In genomic region chr3:125048282-125048681, GRCh38 we compare ENCODE assay signal across 25 cellular contexts. TPM values are rescaled to one million over a fixed set of nuclear protein-coding genes. Genes with fewer than 3 reads are reported as not detected.
DNase-seq lines count a peak whose midpoint lies in the region; ATAC-seq and TF ChIP-seq lines count a peak whose summit lies in the region.
"Had no signal": no experiment of that assay in that cellular context is flagged by ENCODE, and none has a peak within 500 bp of the region (broad histone marks: within the 10 kb centered on the region; RNA-seq: fewer than 3 reads in every experiment).

No MANE protein-coding gene starts in this region.

- in situ Hi-C loops in mammary epithelial cell (cut with MboI; ENCODE audit: low sequenced_read_pairs in 2 of 2): no loop called here

- no peaks in the 10 kb centered on the region for H3K27me3 Mint-ChIP-seq in activated CD8-positive, alpha-beta T cell treated with anti-CD3 and anti-CD28 coated beads, Interleukin-2, amount 10 ng/mL, durations not matched to agents 7 days and 5 days (ENCODE audit: low read depth)
- H3K27me3 Mint-ChIP-seq in activated CD8-positive, alpha-beta T cell treated with anti-CD3 and anti-CD28 coated beads for 36 hours: no peaks in the 10 kb centered on the region
- H3K27me3 Mint-ChIP-seq: activated naive CD8-positive, alpha-beta T cell treated with anti-CD3 and anti-CD28 coated beads, Interleukin-2, amount 10 ng/mL, durations not matched to agents 7 days and 5 days; CD8-positive, alpha-beta memory T cell; naive thymus-derived CD8-positive, alpha-beta T cell; stimulated activated naive CD8-positive, alpha-beta T cell treated with anti-CD3 and anti-CD28 coated beads, Interleukin-15, Interleukin-2, amounts not matched to agents 100 ng/mL and 50 ng/mL, for 24 hours had no signal

- H3K4me2 ChIP-seq in mammary epithelial cell (ENCODE audit: insufficient read depth, low read depth, low read length): peak overlapping the region; percentile 28

- no peaks in the 10 kb centered on the region for H3K9me3 Mint-ChIP-seq in activated CD8-positive, alpha-beta T cell treated with anti-CD3 and anti-CD28 coated beads, Interleukin-2, amount 10 ng/mL, durations not matched to agents 7 days and 5 days (ENCODE audit: insufficient read depth)
- no peaks in the 10 kb centered on the region for H3K9me3 Mint-ChIP-seq in activated CD8-positive, alpha-beta T cell treated with anti-CD3 and anti-CD28 coated beads for 36 hours
- H3K9me3 Mint-ChIP-seq in stimulated activated effector memory CD8-positive, alpha-beta T cell treated with anti-CD3 and anti-CD28 coated beads, Interleukin-12 subunit alpha, Interleukin-12 subunit beta, amount 100 ng/mL, for 72 hours: no peaks in the 10 kb centered on the region
- H3K9me3 Mint-ChIP-seq: activated naive CD8-positive, alpha-beta T cell treated with anti-CD3 and anti-CD28 coated beads, Interleukin-2, amount 10 ng/mL, durations not matched to agents 7 days and 5 days; CD8-positive, alpha-beta memory T cell; naive thymus-derived CD8-positive, alpha-beta T cell; stimulated activated naive CD8-positive, alpha-beta T cell treated with anti-CD3 and anti-CD28 coated beads, Interleukin-15, Interleukin-2, amounts not matched to agents 100 ng/mL and 50 ng/mL, for 24 hours; WTC11 had no signal

- peak overlapping the region; percentile 13 for H3K27ac Mint-ChIP-seq in activated CD8-positive, alpha-beta T cell treated with anti-CD3 and anti-CD28 coated beads, Interleukin-2, amount 10 ng/mL, durations not matched to agents 7 days and 5 days
- no peak overlapping the region for H3K27ac Mint-ChIP-seq in activated CD8-positive, alpha-beta T cell treated with anti-CD3 and anti-CD28 coated beads for 36 hours
- H3K27ac Mint-ChIP-seq in stimulated activated effector memory CD8-positive, alpha-beta T cell treated with anti-CD3 and anti-CD28 coated beads, Interleukin-12 subunit alpha, Interleukin-12 subunit beta, amount 100 ng/mL, for 72 hours: peak overlapping the region; percentile 41
- H3K27ac Mint-ChIP-seq: stimulated activated naive CD8-positive, alpha-beta T cell treated with anti-CD3 and anti-CD28 coated beads, Interleukin-15, Interleukin-2, amounts not matched to agents 100 ng/mL and 50 ng/mL, for 24 hours; WTC11 had no signal

- H3K9me3 ChIP-seq in mammary epithelial cell (replicated peaks; ENCODE audit: insufficient read depth, low read length): no peaks in the 10 kb centered on the region
- H3K9me3 ChIP-seq in right cardiac atrium (ENCODE audit: control insufficient read depth, low read length): no peaks in the 10 kb centered on the region
- H3K9me3 ChIP-seq: pancreas, thyroid gland had no signal

- H3K4me3 ChIP-seq in mammary epithelial cell (replicated peaks in 1 of 3; ENCODE audit: insufficient read depth in 1 of 3, low read depth in 2 of 3, low read length in 3 of 3) (no peak overlapping the region), right cardiac atrium (ENCODE audit: low read length) (no peak overlapping the region), coronary artery (no peak overlapping the region)
- H3K4me3 ChIP-seq: pancreas, thyroid gland had no signal

- H3K79me2 ChIP-seq in mammary epithelial cell (ENCODE audit: insufficient read depth, low read length): peaks cover 63% of the 10 kb centered on the region

- no peak for TF ChIP-seq CTCF in activated CD8-positive, alpha-beta T cell treated with anti-CD3 and anti-CD28 coated beads for 36 hours (IDR thresholded peaks at IDR 0.05)
- TF ChIP-seq CTCF in mammary epithelial cell (conservative IDR thresholded peaks at IDR 0.05 in 1 of 2, IDR thresholded peaks at IDR 0.05 in 1 of 2; ENCODE audit: extremely low read depth in 1 of 2, insufficient read depth in 1 of 2, low read depth in 1 of 2, low read length in 2 of 2) (no peak), coronary artery (IDR thresholded peaks at IDR 0.05) (no peak)

- no peaks in the 10 kb centered on the region for H4K20me1 ChIP-seq in mammary epithelial cell (ENCODE audit: insufficient read depth, low read length)

- H3K27me3 ChIP-seq in mammary epithelial cell (ENCODE audit: insufficient read depth, low read length) (no peaks in the 10 kb centered on the region), right cardiac atrium (ENCODE audit: control insufficient read depth, insufficient read depth) (no peaks in the 10 kb centered on the region)
- H3K27me3 ChIP-seq: pancreas, thyroid gland had no signal

- H3K36me3 Mint-ChIP-seq in activated CD8-positive, alpha-beta T cell treated with anti-CD3 and anti-CD28 coated beads, Interleukin-2, amount 10 ng/mL, durations not matched to agents 7 days and 5 days (ENCODE audit: low read depth): peaks cover 44% of the 10 kb centered on the region
- peaks cover 15% of the 10 kb centered on the region for H3K36me3 Mint-ChIP-seq in activated CD8-positive, alpha-beta T cell treated with anti-CD3 and anti-CD28 coated beads for 36 hours (ENCODE audit: low read depth)
- H3K36me3 Mint-ChIP-seq in stimulated activated effector memory CD8-positive, alpha-beta T cell treated with anti-CD3 and anti-CD28 coated beads, Interleukin-12 subunit alpha, Interleukin-12 subunit beta, amount 100 ng/mL, for 72 hours: peaks cover 17% of the 10 kb centered on the region
- H3K36me3 Mint-ChIP-seq: WTC11 had no signal

- dilution Hi-C loops in mammary epithelial cell (cut with HindIII; ENCODE audit: low sequenced_read_pairs): no loop called here

- no peak for ATAC-seq in activated CD8-positive, alpha-beta T cell treated with anti-CD3 and anti-CD28 coated beads, Interleukin-2, amount 10 ng/mL, durations not matched to agents 7 days and 5 days
- no peak for ATAC-seq in activated CD8-positive, alpha-beta T cell treated with anti-CD3 and anti-CD28 coated beads for 36 hours
- ATAC-seq in right cardiac atrium: no peak
- no peak for ATAC-seq in stimulated activated effector memory CD8-positive, alpha-beta T cell treated with anti-CD3 and anti-CD28 coated beads, Interleukin-12 subunit alpha, Interleukin-12 subunit beta, amount 100 ng/mL, for 72 hours
- ATAC-seq in GM18867 (IDR thresholded peaks at IDR 0.05; ENCODE audit: unreplicated experiment): no peak
- ATAC-seq: HepG2; naive thymus-derived CD8-positive, alpha-beta T cell; pancreas; sciatic nerve; WTC11 had no signal

- POLR2A ChIA-PET in activated CD8-positive, alpha-beta T cell treated with anti-CD3 and anti-CD28 coated beads, Interleukin-2, amount 10 ng/mL, durations not matched to agents 7 days and 5 days (lab: Charles Lee): no interaction called here
- POLR2A ChIA-PET in activated CD8-positive, alpha-beta T cell treated with anti-CD3 and anti-CD28 coated beads for 36 hours (lab: Charles Lee): no interaction called here

- H3K4me1 Mint-ChIP-seq in activated CD8-positive, alpha-beta T cell treated with anti-CD3 and anti-CD28 coated beads, Interleukin-2, amount 10 ng/mL, durations not matched to agents 7 days and 5 days (ENCODE audit: low read depth): peaks cover 53% of the 10 kb centered on the region
- H3K4me1 Mint-ChIP-seq in activated CD8-positive, alpha-beta T cell treated with anti-CD3 and anti-CD28 coated beads for 36 hours (ENCODE audit: low read depth): peaks cover 27% of the 10 kb centered on the region
- peaks cover 55% of the 10 kb centered on the region for H3K4me1 Mint-ChIP-seq in stimulated activated effector memory CD8-positive, alpha-beta T cell treated with anti-CD3 and anti-CD28 coated beads, Interleukin-12 subunit alpha, Interleukin-12 subunit beta, amount 100 ng/mL, for 72 hours

- H3K27ac ChIP-seq in mammary epithelial cell (ENCODE audit: insufficient read depth, low read depth, low read length) (no peak overlapping the region), right cardiac atrium (ENCODE audit: low read length) (peak overlapping the region; percentile 56), coronary artery (no peak overlapping the region)
- H3K27ac ChIP-seq: HL-60, pancreas had no signal

- WGBS in mammary epithelial cell (ENCODE audit: low coverage, missing lambda C conversion rate): 0% methylated on average over 3 of the region's 3 CpGs
- 75% methylated on average over 3 of the region's 3 CpGs for WGBS in right cardiac atrium

- H2AFZ ChIP-seq in mammary epithelial cell (ENCODE audit: low read depth, low read length): no peak overlapping the region

- no TSS peak for BruUV-seq in mammary epithelial cell (replicated peaks; lab: Mats Ljungman, UMichigan)

- intact Hi-C loops in activated CD8-positive, alpha-beta T cell treated with anti-CD3 and anti-CD28 coated beads for 36 hours (cut with micrococcal nuclease): no loop called here
- intact Hi-C loops in mammary epithelial cell (cut with micrococcal nuclease): no loop called here
- intact Hi-C loops in right cardiac atrium (cut with DNase I): no loop called here

- CTCF ChIA-PET in activated CD8-positive, alpha-beta T cell treated with anti-CD3 and anti-CD28 coated beads, Interleukin-2, amount 10 ng/mL, durations not matched to agents 7 days and 5 days (lab: Charles Lee): interaction anchor here (0.6 kb wide), 1 partner anchor 537 kb away, joined by 4 read pairs; no protein-coding TSS in a partner anchor
- CTCF ChIA-PET in activated CD8-positive, alpha-beta T cell treated with anti-CD3 and anti-CD28 coated beads for 36 hours (lab: Charles Lee): interaction anchor here (1.3 kb wide), 1 partner anchor 10 kb away, joined by 7 read pairs; no protein-coding TSS in a partner anchor
- CTCF ChIA-PET in mammary epithelial cell (lab: Charles Lee; ENCODE audit: low non-redundant PET): no interaction called here

- no peak overlapping the region for H3K4me3 Mint-ChIP-seq in activated CD8-positive, alpha-beta T cell treated with anti-CD3 and anti-CD28 coated beads, Interleukin-2, amount 10 ng/mL, durations not matched to agents 7 days and 5 days
- no peak overlapping the region for H3K4me3 Mint-ChIP-seq in activated CD8-positive, alpha-beta T cell treated with anti-CD3 and anti-CD28 coated beads for 36 hours
- no peak overlapping the region for H3K4me3 Mint-ChIP-seq in stimulated activated effector memory CD8-positive, alpha-beta T cell treated with anti-CD3 and anti-CD28 coated beads, Interleukin-12 subunit alpha, Interleukin-12 subunit beta, amount 100 ng/mL, for 72 hours
- H3K4me3 Mint-ChIP-seq: activated naive CD8-positive, alpha-beta T cell treated with anti-CD3 and anti-CD28 coated beads, Interleukin-2, amount 10 ng/mL, durations not matched to agents 7 days and 5 days; stimulated activated naive CD8-positive, alpha-beta T cell treated with anti-CD3 and anti-CD28 coated beads, Interleukin-15, Interleukin-2, amounts not matched to agents 100 ng/mL and 50 ng/mL, for 24 hours; WTC11 had no signal

- H3K9ac ChIP-seq in mammary epithelial cell (ENCODE audit: insufficient read depth, low read length): no peak overlapping the region

- DNase-seq in activated CD8-positive, alpha-beta T cell treated with anti-CD3 and anti-CD28 coated beads, Interleukin-2, amount 10 ng/mL, durations not matched to agents 7 days and 5 days: no peak
- DNase-seq in activated CD8-positive, alpha-beta T cell treated with anti-CD3 and anti-CD28 coated beads for 36 hours: no peak
- DNase-seq in mammary epithelial cell: peak; percentile 37
- DNase-seq in right cardiac atrium: no peak
- no peak for DNase-seq in stimulated activated effector memory CD8-positive, alpha-beta T cell treated with anti-CD3 and anti-CD28 coated beads, Interleukin-12 subunit alpha, Interleukin-12 subunit beta, amount 100 ng/mL, for 72 hours (ENCODE audit: low spot score in 2 of 2)
- DNase-seq in GM19238 (ENCODE audit: insufficient read length, low spot score): no peak
- no peak for DNase-seq in coronary artery (ENCODE audit: low spot score)
- DNase-seq: activated CD4-positive, alpha-beta T cell treated with anti-CD3 and anti-CD28 coated beads, Interleukin-2, amount 50 U/mL, for 48 hours; activated naive CD8-positive, alpha-beta T cell treated with anti-CD3 and anti-CD28 coated beads, Interleukin-2, amount 10 ng/mL, durations not matched to agents 7 days and 5 days; CD8-positive, alpha-beta memory T cell; effector CD8-positive, alpha-beta T cell; naive thymus-derived CD8-positive, alpha-beta T cell; NCI-H1105; NCI-H2029; NCI-H226; NCI-H774; pancreas; T-helper 9 cell; thyroid gland had no signal

- H3K4me1 ChIP-seq in mammary epithelial cell (ENCODE audit: insufficient read depth, low read length) (peaks cover 65% of the 10 kb centered on the region), right cardiac atrium (ENCODE audit: control insufficient read depth, insufficient read depth, low read length) (peaks cover 67% of the 10 kb centered on the region)

- no peaks in the 10 kb centered on the region for H3K36me3 ChIP-seq in mammary epithelial cell (ENCODE audit: insufficient read depth, low read length)
- H3K36me3 ChIP-seq: pancreas, thyroid gland had no signal

RNA-seq across cellular contexts. Expression of gene HEG1, which starts 7.5 kb away (rescaled TPM):
- total RNA-seq in activated CD8-positive, alpha-beta T cell treated with anti-CD3 and anti-CD28 coated beads, Interleukin-2, amount 10 ng/mL, durations not matched to agents 7 days and 5 days: 10 to 100 TPM; 58.6 to 61.7 TPM
- total RNA-seq in activated CD8-positive, alpha-beta T cell treated with anti-CD3 and anti-CD28 coated beads for 36 hours: 10 to 100 TPM; 24.5 to 25.8 TPM
- total RNA-seq in mammary epithelial cell: 10 to 100 TPM; 24.8 to 33.8 TPM
- 19.8 TPM for polyA plus RNA-seq in mammary epithelial cell
- 106 TPM for polyA minus RNA-seq in mammary epithelial cell
- total RNA-seq in right cardiac atrium: 100 to 1,000 TPM; 130 to 193 (median 151) TPM
- 42.3 TPM for polyA plus RNA-seq in right cardiac atrium
